Comparison of ENCODE assay signal across 24 cellular contexts in the genomic region with DNA sequence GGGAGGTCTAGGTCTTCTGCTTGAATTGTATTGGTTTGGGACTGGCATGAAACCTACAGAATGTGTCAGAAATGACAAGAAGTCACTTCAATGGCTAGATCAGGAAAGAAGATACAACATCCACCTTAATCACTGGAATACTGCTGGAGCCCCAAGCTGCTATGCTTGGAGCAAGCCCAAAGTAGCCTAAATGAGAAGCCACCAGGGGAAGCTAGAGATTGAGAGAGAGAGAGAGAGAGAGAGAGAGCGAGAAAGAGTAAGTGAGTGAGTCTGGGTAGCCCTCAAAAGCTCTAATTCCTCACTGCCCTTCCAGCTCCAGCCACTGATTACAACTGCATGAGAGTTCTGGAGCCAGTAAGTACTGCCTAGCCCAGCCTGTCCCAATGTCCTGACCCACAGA.
"Had no signal": no experiment of that assay in that cellular context is flagged by ENCODE, and none has a peak within 500 bp of the region (broad histone marks: within the 10 kb centered on the region; RNA-seq: fewer than 3 reads in every experiment).

No MANE protein-coding gene starts in this region.

- H3K27ac ChIP-seq: colonic mucosa, dorsolateral prefrontal cortex, heart left ventricle, pancreas, psoas muscle, right atrium auricular region, spleen, transverse colon had no signal

- H3K36me3 Mint-ChIP-seq: activated naive CD8-positive, alpha-beta T cell had no signal

- H3K4me3 ChIP-seq: colonic mucosa, dorsolateral prefrontal cortex, heart left ventricle, pancreas, psoas muscle, right atrium auricular region, spleen, transverse colon had no signal

- H3K27me3 Mint-ChIP-seq: activated naive CD8-positive, alpha-beta T cell had no signal

- H3K4me1 Mint-ChIP-seq: nephron had no signal

- H3K9me3 ChIP-seq: colonic mucosa, heart left ventricle, pancreas, psoas muscle, right atrium auricular region, spleen, transverse colon had no signal

- DNase-seq: activated CD4-positive, alpha-beta T cell treated with anti-CD3 and anti-CD28 coated beads for 4 hours; activated CD4-positive, alpha-beta T cell treated with anti-CD3 and anti-CD28 coated beads, Interleukin-2, amount 50 U/mL, for 4 hours; activated naive CD4-positive, alpha-beta T cell; activated T-cell treated with anti-CD3 and anti-CD28 coated beads for 4 hours; activated T-cell treated with anti-CD3 and anti-CD28 coated beads, Interleukin-2, amount 50 U/mL, for 72 hours; anterior cingulate cortex; colonic mucosa; dorsolateral prefrontal cortex; effector memory CD4-positive, alpha-beta T cell; heart left ventricle; islet precursor cell; left cardiac atrium; left ventricle myocardium superior; nucleus accumbens; pancreas; psoas muscle; spleen; stimulated activated naive CD4-positive, alpha-beta T cell; T-helper 1 cell; transverse colon had no signal

- H3K4me3 Mint-ChIP-seq: activated naive CD8-positive, alpha-beta T cell; activated T-cell treated with anti-CD3 and anti-CD28 coated beads, Interleukin-2, amount 50 U/mL, for 72 hours; nephron; T-helper 2 cell treated with Interferon-gamma antibody and Interleukin-4, amounts not matched to agents 5 μg/mL and 100 μg/mL, for 36 hours had no signal

- H3K36me3 ChIP-seq: colonic mucosa, heart left ventricle, pancreas, right atrium auricular region, spleen, transverse colon had no signal

- H3K4me1 ChIP-seq: colonic mucosa, heart left ventricle, pancreas, psoas muscle, right atrium auricular region, spleen, transverse colon had no signal

- H3K9me3 Mint-ChIP-seq: nephron; T-helper 2 cell treated with Interferon-gamma antibody and Interleukin-4, amounts not matched to agents 5 μg/mL and 100 μg/mL, for 36 hours had no signal

- H3K27me3 ChIP-seq: colonic mucosa, pancreas, right atrium auricular region, spleen, transverse colon had no signal

- H3K27ac Mint-ChIP-seq: activated naive CD8-positive, alpha-beta T cell; activated T-cell treated with anti-CD3 and anti-CD28 coated beads, Interleukin-2, amount 50 U/mL, for 72 hours; T-helper 2 cell treated with Interferon-gamma antibody and Interleukin-4, amounts not matched to agents 5 μg/mL and 100 μg/mL, for 36 hours had no signal

- ATAC-seq: activated T-cell treated with anti-CD3 and anti-CD28 coated beads, Interleukin-2, amount 50 U/mL, for 72 hours; heart left ventricle; left cardiac atrium; left ventricle myocardium superior; pancreas; psoas muscle had no signal
